In the genomic region with DNA sequence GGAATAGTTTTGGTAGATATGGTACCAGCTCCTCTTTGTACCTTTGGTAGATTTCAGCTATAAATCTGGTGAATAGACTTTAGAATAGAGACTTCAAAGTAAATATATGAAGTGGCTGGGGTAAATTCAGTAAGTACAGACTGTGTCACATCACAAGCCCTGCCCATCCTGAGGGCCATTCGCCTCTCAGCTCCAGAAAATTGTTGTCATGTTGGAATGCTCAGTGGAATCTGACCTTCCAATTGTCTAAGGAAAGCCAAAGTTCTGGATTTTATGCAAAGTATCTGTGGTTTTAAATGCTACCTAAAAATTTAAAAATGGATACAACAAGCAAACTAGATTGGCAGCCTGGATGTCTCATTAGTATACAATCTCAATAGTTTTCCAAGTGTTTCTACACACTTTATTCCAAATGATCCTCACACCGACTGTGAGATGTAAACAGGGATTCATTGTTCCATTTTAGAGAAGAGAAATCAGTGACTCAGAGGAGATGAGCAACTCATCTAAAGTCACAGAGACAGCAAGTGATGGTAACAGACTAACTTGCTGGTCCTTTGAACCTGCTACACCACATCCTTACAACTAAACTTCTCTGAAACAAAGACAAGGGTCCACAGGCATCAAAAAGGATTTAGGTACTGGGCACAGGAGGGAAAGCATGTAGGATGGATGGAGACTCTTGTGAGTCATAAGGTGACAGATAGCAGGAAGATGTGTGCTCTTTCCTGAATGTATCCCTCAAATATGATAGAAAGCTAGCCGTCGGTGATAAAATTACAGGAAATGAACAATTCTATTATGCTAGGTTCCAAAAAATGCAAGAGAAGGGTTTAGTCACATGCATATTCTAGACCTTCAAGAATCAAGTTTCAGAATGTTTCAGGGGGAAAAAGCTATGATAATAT, we compare ENCODE assay signal across 1 cellular context.
TF ChIP-seq lines count a peak whose summit lies in the region.

No MANE protein-coding gene starts in this region.

TF ChIP-seq in IMR-90, 13 proteins besides CTCF, POLR2A, EP300 and RAD21:
- TF ChIP-seq BHLHE40 (IDR thresholded peaks at IDR 0.05; ENCODE audit: low read depth, low read length) (no peak), FOS (IDR thresholded peaks at IDR 0.05; ENCODE audit: low read depth, low read length) (no peak), CHD1 (IDR thresholded peaks at IDR 0.05; ENCODE audit: low read depth, low read length) (no peak), NFE2L2 (IDR thresholded peaks at IDR 0.05; ENCODE audit: low read depth, low read length) (no peak)
TF ChIP-seq in IMR-90: peak in this region for 0.
